In genomic region chr6:67653561-67653960, GRCh38 we compare ENCODE assay signal across 33 cellular contexts.
"Had no signal": no experiment of that assay in that cellular context is flagged by ENCODE, and none has a peak within 500 bp of the region (broad histone marks: within the 10 kb centered on the region; RNA-seq: fewer than 3 reads in every experiment).

No MANE protein-coding gene starts in this region.

- H3K36me3 ChIP-seq: adrenal gland, ascending aorta, brain microvascular endothelial cell, breast epithelium, cardiac muscle cell had no signal

- FAIRE-seq: astrocyte, bronchial epithelial cell had no signal

- H3K4me1 ChIP-seq: adrenal gland, ascending aorta, body of pancreas, breast epithelium had no signal

- ATAC-seq: activated naive CD4-positive, alpha-beta T cell treated with anti-CD3 and anti-CD28 coated beads, Interleukin-2, amount 50 U/mL, for 72 hours; activated naive CD8-positive, alpha-beta T cell treated with anti-CD3 and anti-CD28 coated beads, Interleukin-2, amount 50 U/mL, for 24 hours; activated T-cell treated with anti-CD3 and anti-CD28 coated beads, Interleukin-2, amount 50 U/mL, for 4 hours; activated T-cell treated with anti-CD3 and anti-CD28 coated beads, Interleukin-2, amount 50 U/mL, for 72 hours; activated T-helper 17 cell treated with anti-CD3 and anti-CD28 coated beads, Interleukin-2, amount 50 U/mL, for 72 hours; body of pancreas had no signal

- DNase-seq: activated effector memory CD4-positive, alpha-beta T cell treated with anti-CD3 and anti-CD28 coated beads, Interleukin-2, amount 50 U/mL, for 16 hours; activated effector memory CD4-positive, alpha-beta T cell treated with Interleukin-2 at 50 U/mL for 16 hours; activated gamma-delta T cell; activated gamma-delta T cell treated with Interleukin-2 at 50 U/mL for 16 hours; activated naive CD4-positive, alpha-beta T cell; activated naive CD4-positive, alpha-beta T cell treated with anti-CD3 and anti-CD28 coated beads for 36 hours; activated naive CD4-positive, alpha-beta T cell treated with anti-CD3 and anti-CD28 coated beads, Interleukin-2, amount 10 ng/mL, durations not matched to agents 7 days and 5 days; activated naive CD4-positive, alpha-beta T cell treated with anti-CD3 and anti-CD28 coated beads, Interleukin-2, amount 50 U/mL, for 16 hours; activated naive CD4-positive, alpha-beta T cell treated with Interleukin-2 at 50 U/mL for 16 hours; activated naive CD8-positive, alpha-beta T cell treated with anti-CD3 and anti-CD28 coated beads for 36 hours; activated naive CD8-positive, alpha-beta T cell treated with anti-CD3 and anti-CD28 coated beads, Interleukin-2, amount 10 ng/mL, durations not matched to agents 7 days and 5 days; activated naive CD8-positive, alpha-beta T cell treated with anti-CD3 and anti-CD28 coated beads, Interleukin-2, amount 50 U/mL, for 24 hours; activated T-cell treated with anti-CD3 and anti-CD28 coated beads, Interleukin-2, amount 50 U/mL, for 24 hours; activated T-cell treated with anti-CD3 and anti-CD28 coated beads, Interleukin-2, amount 50 U/mL, for 4 hours; activated T-cell treated with anti-CD3 and anti-CD28 coated beads, Interleukin-2, amount 50 U/mL, for 48 hours; activated T-cell treated with anti-CD3 and anti-CD28 coated beads, Interleukin-2, amount 50 U/mL, for 72 hours; adrenal gland; amniotic stem cell; amygdala; anterior cingulate cortex; aorta; body of pancreas; brain microvascular endothelial cell; caudate nucleus; central memory CD4-positive, alpha-beta T cell; cerebellar nuclear complex had no signal

- H3K27me3 ChIP-seq: adrenal gland, ascending aorta, body of pancreas, brain microvascular endothelial cell, breast epithelium, cardiac muscle cell had no signal

- H3K9me3 ChIP-seq: adrenal gland, ascending aorta, body of pancreas, breast epithelium had no signal

- H3K4me3 ChIP-seq: adrenal gland, ascending aorta, body of pancreas, breast epithelium, cardiac muscle cell had no signal

- H3K27ac ChIP-seq: adrenal gland, ascending aorta, body of pancreas, brain microvascular endothelial cell, breast epithelium, cardiac muscle cell had no signal
